ENCODE assay signal across 8 cellular contexts in the genomic region with DNA sequence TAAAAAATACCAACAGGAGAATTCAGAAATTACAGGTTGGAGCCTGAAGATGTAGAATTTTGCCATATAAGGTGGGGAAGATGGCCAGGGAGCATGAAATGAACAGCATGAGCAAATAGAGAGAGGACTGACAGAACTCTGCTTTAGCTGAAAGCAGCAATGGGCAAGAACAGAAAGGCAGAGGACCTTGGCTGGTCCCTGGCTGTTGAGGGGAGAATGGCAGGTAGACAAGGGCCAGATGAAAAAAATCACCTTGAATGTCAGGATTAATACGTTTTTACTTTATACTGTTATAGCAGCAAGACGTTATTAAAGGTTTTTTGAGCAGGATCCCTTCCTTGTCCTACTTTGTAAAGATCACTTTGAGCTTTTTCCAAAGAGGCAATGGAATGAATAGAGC. TPM values are rescaled to one million over a fixed set of nuclear protein-coding genes. Genes with fewer than 3 reads are reported as not detected.
DNase-seq lines count a peak whose midpoint lies in the region; ATAC-seq, FAIRE-seq and TF ChIP-seq lines count a peak whose summit lies in the region.

No MANE protein-coding gene starts in this region.

- H3K27ac Mint-ChIP-seq in naive thymus-derived CD8-positive, alpha-beta T cell, result peak overlapping the region; percentile 36 to 100 (median 99)

- peak overlapping the region; percentile 82 for H3K4me3 ChIP-seq in GM08714 (ENCODE audit: low read length)
- peak overlapping the region; percentile 99 for H3K4me3 ChIP-seq in MG63
- H3K4me3 ChIP-seq in bronchial epithelial cell (ENCODE audit: low read depth, low read length), result peak overlapping the region; percentile 78

- H3K4me1 Mint-ChIP-seq in naive thymus-derived CD8-positive, alpha-beta T cell, result peaks cover 16 to 47% (median 45%) of the 10 kb centered on the region in 4 donors

- peak; percentile 44 for TF ChIP-seq CTCF in bronchial epithelial cell (IDR thresholded peaks at IDR 0.05; ENCODE audit: insufficient read depth, low read length, severe bottlenecking)

- no peaks in the 10 kb centered on the region for H3K9me3 ChIP-seq in MG63

- no peaks in the 10 kb centered on the region for H3K27me3 ChIP-seq in MG63
- H3K27me3 ChIP-seq in bronchial epithelial cell (ENCODE audit: control insufficient read depth, insufficient read depth, low read length), result no peaks in the 10 kb centered on the region

- peaks cover 0 to 29% (median 13%) of the 10 kb centered on the region in 3 donors for H3K36me3 Mint-ChIP-seq in naive thymus-derived CD8-positive, alpha-beta T cell

- ATAC-seq in naive thymus-derived CD8-positive, alpha-beta T cell, result no peak
- ATAC-seq in HG03460 (IDR thresholded peaks at IDR 0.05; ENCODE audit: unreplicated experiment), result no peak
- ATAC-seq in left colon, result no peak
- no peak for ATAC-seq in HG02852 (IDR thresholded peaks at IDR 0.05; ENCODE audit: unreplicated experiment)

- POLR2A ChIA-PET in naive thymus-derived CD8-positive, alpha-beta T cell (lab: Charles Lee), result interaction anchor here (0.5 to 3.6 kb wide), 5 partner anchors 9 to 131 kb away, joined by 4 to 32 read pairs (median 6); a partner anchor contains a TSS

- H3K27me3 Mint-ChIP-seq in naive thymus-derived CD8-positive, alpha-beta T cell, result peaks cover 3 to 5% (median 3%) of the 10 kb centered on the region in 5 donors

- H3K4me3 Mint-ChIP-seq in naive thymus-derived CD8-positive, alpha-beta T cell, result peak overlapping the region; percentile 86 to 99 (median 98)

- FAIRE-seq in bronchial epithelial cell (lab: Jason Lieb, UNC), result no peak

- no peaks in the 10 kb centered on the region for H3K9me3 Mint-ChIP-seq in naive thymus-derived CD8-positive, alpha-beta T cell

- intact Hi-C loops in left colon (cut with DNase I, micrococcal nuclease), result no loop called here

- DNase-seq in MG63 (no peak), bronchial epithelial cell (ENCODE audit: low read depth) (peak; percentile 31), CD1c-positive myeloid dendritic cell (ENCODE audit: extremely low spot score) (no peak), left colon (no peak)
- no peak for DNase-seq in naive thymus-derived CD8-positive, alpha-beta T cell

- H3K36me3 ChIP-seq in MG63 (peaks cover 12% of the 10 kb centered on the region), bronchial epithelial cell (ENCODE audit: control insufficient read depth, insufficient read depth, low read length) (peaks cover 5% of the 10 kb centered on the region)

RNA-seq across cellular contexts. Expression of a gene that starts 1.0 kb away (rescaled TPM):
- total RNA-seq in MG63 (2014; rRNA removed; shearing (Covaris generic); ENCODE audit: low replicate concordance), result 52.9 and 54.4 TPM in 2 replicates
- 33.3 and 34.8 TPM in 2 replicates for total RNA-seq in bronchial epithelial cell
- total RNA-seq in naive thymus-derived CD8-positive, alpha-beta T cell, result 10 to 100 TPM; 10.3 to 11.5 TPM
- polyA plus RNA-seq in naive thymus-derived CD8-positive, alpha-beta T cell, result 10 to 100 TPM; 27.1 to 34.2 (median 27.6) TPM
- total RNA-seq in left colon, result 10 to 100 TPM; 10.1 to 12.6 TPM

RNA-seq across cellular contexts. Expression of a gene that starts 12.1 kb away (rescaled TPM):
- 19.6 and 32.0 TPM in 2 replicates for total RNA-seq in MG63 (2014; rRNA removed; shearing (Covaris generic); ENCODE audit: low replicate concordance)
- total RNA-seq in bronchial epithelial cell (21.9 and 26.8 TPM in 2 replicates), left colon (10 to 100 TPM; 53.9 to 59.3 TPM)
- 10 to 100 TPM; 41.9 to 44.9 TPM for total RNA-seq in naive thymus-derived CD8-positive, alpha-beta T cell
- 10 to 100 TPM; 37.4 to 44.4 (median 40.1) TPM for polyA plus RNA-seq in naive thymus-derived CD8-positive, alpha-beta T cell

RNA-seq across cellular contexts. Expression of a gene that starts 34.4 kb away (rescaled TPM):
- 0.59 TPM in 1 of 2 replicates, not detected in the other for total RNA-seq in MG63 (2014; rRNA removed; shearing (Covaris generic); ENCODE audit: low replicate concordance)
- total RNA-seq in bronchial epithelial cell (not detected in 2 replicates), left colon (1 to 10 TPM; 3.8 to 7.8 TPM)
- under 1 TPM; 0.57 to 0.85 TPM for total RNA-seq in naive thymus-derived CD8-positive, alpha-beta T cell
- polyA plus RNA-seq in naive thymus-derived CD8-positive, alpha-beta T cell, result under 1 TPM; 0.14 to 0.33 (median 0.26) TPM
